1 cellular context compared by ENCODE assay signal in the genomic region with DNA sequence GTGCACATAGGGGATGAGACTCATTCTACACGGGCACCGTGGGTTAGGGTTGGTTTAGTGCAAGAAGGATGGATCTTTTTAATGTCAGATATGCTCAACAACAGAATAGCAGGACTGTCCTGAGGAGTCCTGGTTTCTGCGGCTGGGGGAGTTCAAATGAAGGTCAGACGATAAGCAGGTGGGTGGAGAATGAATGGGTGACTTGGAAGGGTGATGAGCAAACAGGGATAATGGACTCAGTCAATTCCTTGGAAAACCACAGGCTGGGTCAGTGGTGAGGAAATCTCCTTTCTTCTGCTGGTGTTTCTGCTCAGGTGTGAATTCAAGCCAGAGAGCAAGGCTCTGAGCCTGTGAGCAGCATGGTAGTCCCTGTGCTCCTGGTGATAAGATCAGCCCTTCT.
A peak's percentile ranks its signal among the peaks of the same experiment; 100 is the strongest.
TF ChIP-seq lines count a peak whose summit lies in the region.

No MANE protein-coding gene starts in this region.

TF ChIP-seq in K562, 482 proteins besides CTCF, POLR2A, EP300 and RAD21:
- peak; percentile 53 for TF ChIP-seq CBFA2T3 (IDR thresholded peaks at IDR 0.05)
- no peak for TF ChIP-seq NFIX (CRISPR knock-in tag; IDR thresholded peaks at IDR 0.05; ENCODE audit: low read depth)
- TF ChIP-seq FOSL1 (tag; conservative IDR thresholded peaks at IDR 0.05) = peak; percentile 42; the same call in 1 of the 2 replicates
- no peak for TF ChIP-seq PTBP1 (IDR thresholded peaks at IDR 0.05; ENCODE audit: low read depth, low read length)
- TF ChIP-seq ESRRA (IDR thresholded peaks at IDR 0.05; ENCODE audit: borderline replicate concordance, low read depth) = peak; percentile 87
- peak; percentile 39; the same call in 1 of the 2 replicates for TF ChIP-seq ARID1B (IDR thresholded peaks at IDR 0.05)
- 0 out of 2 replicates have a peak, but pooled peaks have one; percentile 35 for TF ChIP-seq DPF2 (IDR thresholded peaks at IDR 0.05)
- peak in 1 of 2 experiments; percentile 29; a peak in 1 of 4 replicates for TF ChIP-seq RCOR1 (IDR thresholded peaks at IDR 0.05; ENCODE audit: borderline replicate concordance in 1 of 2, low read depth in 2 of 2, low read length in 2 of 2)
- TF ChIP-seq, protein P1, sequence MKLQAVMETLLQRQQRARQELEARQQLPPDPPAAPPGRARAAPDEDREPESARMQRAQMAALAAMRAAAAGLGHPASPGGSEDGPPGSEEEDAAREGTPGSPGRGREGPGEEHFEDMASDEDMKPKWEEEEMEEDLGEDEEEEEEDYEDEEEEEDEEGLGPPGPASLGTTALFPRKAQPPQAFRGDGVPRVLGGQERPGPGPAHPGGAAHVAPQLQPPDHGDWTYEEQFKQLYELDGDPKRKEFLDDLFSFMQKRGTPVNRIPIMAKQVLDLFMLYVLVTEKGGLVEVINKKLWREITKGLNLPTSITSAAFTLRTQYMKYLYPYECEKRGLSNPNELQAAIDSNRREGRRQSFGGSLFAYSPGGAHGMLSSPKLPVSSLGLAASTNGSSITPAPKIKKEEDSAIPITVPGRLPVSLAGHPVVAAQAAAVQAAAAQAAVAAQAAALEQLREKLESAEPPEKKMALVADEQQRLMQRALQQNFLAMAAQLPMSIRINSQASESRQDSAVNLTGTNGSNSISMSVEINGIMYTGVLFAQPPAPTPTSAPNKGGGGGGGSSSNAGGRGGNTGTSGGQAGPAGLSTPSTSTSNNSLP (IDR thresholded peaks at IDR 0.05; ENCODE audit: borderline replicate concordance, low read depth, low read length) = no peak
- TF ChIP-seq TCF3 (CRISPR knock-in tag; IDR thresholded peaks at IDR 0.05) = peak; percentile 52
- peak; percentile 55; the same call in 1 of the 2 replicates for TF ChIP-seq EGR1 (conservative IDR thresholded peaks at IDR 0.05)
- TF ChIP-seq CTBP1 (IDR thresholded peaks at IDR 0.05; ENCODE audit: borderline replicate concordance) = peak; percentile 60; the same call in 1 of the 2 replicates
